11 cellular contexts compared by ENCODE assay signal in the genomic region with DNA sequence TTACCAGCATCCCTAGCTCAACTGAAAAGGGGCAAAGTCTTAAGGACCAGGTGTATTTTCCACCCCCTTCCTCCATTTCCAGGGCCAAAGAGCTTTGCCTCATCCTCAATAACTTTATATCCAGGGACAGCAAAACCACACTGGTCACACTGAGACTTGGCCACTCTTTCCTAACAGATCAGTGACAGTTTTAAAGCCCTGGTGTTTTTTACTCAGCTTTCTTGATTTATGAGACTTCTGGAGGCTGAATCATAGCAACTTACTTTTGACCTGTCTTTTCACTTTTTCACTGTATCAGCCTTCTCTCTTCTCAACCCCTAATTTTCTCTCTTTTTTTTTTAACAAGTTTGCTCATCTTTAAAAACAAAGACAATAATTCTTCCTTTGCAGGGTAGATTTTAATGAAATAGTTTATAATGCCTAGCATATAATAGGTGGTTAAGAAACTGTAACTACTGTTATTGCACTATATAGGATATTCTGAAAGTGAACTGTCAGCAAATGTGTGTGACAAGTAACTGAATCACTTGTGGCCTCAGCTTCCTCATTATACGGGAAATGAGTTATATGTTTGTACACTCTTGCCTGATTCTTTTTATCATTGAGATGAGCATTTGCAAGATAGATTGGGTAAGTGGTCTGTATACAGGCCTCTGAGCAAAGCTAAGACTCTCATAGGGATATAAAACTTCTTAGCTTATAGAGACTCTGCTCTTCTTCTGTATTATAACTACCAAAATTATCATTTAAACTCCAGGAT. TPM values are rescaled to one million over a fixed set of nuclear protein-coding genes. Genes with fewer than 3 reads are reported as not detected.
DNase-seq lines count a peak whose midpoint lies in the region; ATAC-seq and TF ChIP-seq lines count a peak whose summit lies in the region.
"Had no signal": no experiment of that assay in that cellular context is flagged by ENCODE, and none has a peak within 500 bp of the region (broad histone marks: within the 10 kb centered on the region; RNA-seq: fewer than 3 reads in every experiment).

No MANE protein-coding gene starts in this region.

- peak; percentile 50 for ATAC-seq in GM19452 (IDR thresholded peaks at IDR 0.05; ENCODE audit: unreplicated experiment)

- no peak overlapping the region for H2BK15ac ChIP-seq in mesendoderm (replicated peaks; ENCODE audit: low read depth)

- H3K79me1 ChIP-seq in mesendoderm (ENCODE audit: low read length), result no peaks in the 10 kb centered on the region

- in situ Hi-C loops in mammary epithelial cell (cut with MboI; ENCODE audit: low sequenced_read_pairs in 2 of 2), result no loop called here

- TF ChIP-seq CTCF in mammary epithelial cell (conservative IDR thresholded peaks at IDR 0.05 in 1 of 2, IDR thresholded peaks at IDR 0.05 in 1 of 2; ENCODE audit: extremely low read depth in 1 of 2, insufficient read depth in 1 of 2, low read depth in 1 of 2, low read length in 2 of 2), result no peak
- TF ChIP-seq CTCF in PC-9 (conservative IDR thresholded peaks at IDR 0.05), result no peak

- H3K9me3 ChIP-seq in mammary epithelial cell (replicated peaks; ENCODE audit: insufficient read depth, low read length) (no peaks in the 10 kb centered on the region), PC-9 (ENCODE audit: insufficient read depth, low read depth) (no peaks in the 10 kb centered on the region)

- H3K27ac ChIP-seq in mammary epithelial cell (ENCODE audit: insufficient read depth, low read depth, low read length), result no peak overlapping the region
- no peak overlapping the region for H3K27ac ChIP-seq in PC-9
- no peak overlapping the region for H3K27ac ChIP-seq in mesendoderm (ENCODE audit: low read depth, low read length)

- H3F3A ChIP-seq in PC-9 (ENCODE audit: insufficient read depth, low read depth), result no peaks in the 10 kb centered on the region

- no peak overlapping the region for H3K18ac ChIP-seq in mesendoderm (ENCODE audit: low read length)

- BruUV-seq in mammary epithelial cell (replicated peaks; lab: Mats Ljungman, UMichigan) (no TSS peak), PC-9 (replicated peaks; lab: Mats Ljungman, UMichigan) (no TSS peak)

- H4K8ac ChIP-seq in mesendoderm (ENCODE audit: low read depth, low read length), result no peak overlapping the region

- no peak overlapping the region for H2BK120ac ChIP-seq in mesendoderm (ENCODE audit: low read depth, low read length)

- no peak overlapping the region for H3K4me3 ChIP-seq in mammary epithelial cell (replicated peaks in 1 of 3; ENCODE audit: insufficient read depth in 1 of 3, low read depth in 2 of 3, low read length in 3 of 3)
- H3K4me3 ChIP-seq in PC-9, result no peak overlapping the region
- H3K4me3 ChIP-seq in mesendoderm (ENCODE audit: low read length), result no peak overlapping the region

- CTCF ChIA-PET in mammary epithelial cell (lab: Charles Lee; ENCODE audit: low non-redundant PET) (interaction anchor here (0.6 kb wide), 1 partner anchor 41 kb away, joined by 4 read pairs; no protein-coding TSS in a partner anchor), PC-9 (lab: Charles Lee) (no interaction called here)

- H3K79me2 ChIP-seq in mammary epithelial cell (ENCODE audit: insufficient read depth, low read length) (no peaks in the 10 kb centered on the region), PC-9 (ENCODE audit: low read depth) (no peaks in the 10 kb centered on the region), mesendoderm (ENCODE audit: control insufficient read depth, insufficient read depth, low read length) (no peaks in the 10 kb centered on the region)

- H2AK5ac ChIP-seq in mesendoderm (ENCODE audit: low read length), result no peak overlapping the region

- H3K4ac ChIP-seq in mesendoderm (ENCODE audit: low read depth, low read length), result no peak overlapping the region

- no peaks in the 10 kb centered on the region for H4K20me1 ChIP-seq in mammary epithelial cell (ENCODE audit: insufficient read depth, low read length)
- H4K20me1 ChIP-seq in PC-9 (ENCODE audit: insufficient read depth), result no peaks in the 10 kb centered on the region

- intact Hi-C loops in mammary epithelial cell (cut with micrococcal nuclease), result no loop called here
- intact Hi-C loops in PC-9 (cut with micrococcal nuclease; ENCODE audit: unreplicated experiment), result no loop called here

- POLR2A ChIA-PET in PC-9 (lab: Charles Lee; ENCODE audit: unreplicated experiment), result no interaction called here

- H2AFZ ChIP-seq in mammary epithelial cell (ENCODE audit: low read depth, low read length), result no peak overlapping the region
- H2AFZ ChIP-seq in PC-9, result no peak overlapping the region

- no peaks in the 10 kb centered on the region for H3K4me1 ChIP-seq in mammary epithelial cell (ENCODE audit: insufficient read depth, low read length)
- peaks cover 18% of the 10 kb centered on the region; the same call in 1 of the 2 replicates for H3K4me1 ChIP-seq in PC-9 (replicated peaks; ENCODE audit: insufficient read depth)
- H3K4me1 ChIP-seq in mesendoderm (ENCODE audit: control insufficient read depth, low read depth, low read length), result no peaks in the 10 kb centered on the region

- H2BK5ac ChIP-seq in mesendoderm (ENCODE audit: low read length), result no peak overlapping the region

- dilution Hi-C loops in mammary epithelial cell (cut with HindIII; ENCODE audit: low sequenced_read_pairs), result no loop called here

- no peaks in the 10 kb centered on the region for H3K9me2 ChIP-seq in PC-9 (ENCODE audit: insufficient read depth)

- no peak overlapping the region for H3K56ac ChIP-seq in mesendoderm (ENCODE audit: low read length)

- H3K36me3 ChIP-seq in mammary epithelial cell (ENCODE audit: insufficient read depth, low read length), result no peaks in the 10 kb centered on the region
- no peaks in the 10 kb centered on the region for H3K36me3 ChIP-seq in PC-9 (ENCODE audit: low read depth)
- no peaks in the 10 kb centered on the region for H3K36me3 ChIP-seq in mesendoderm (ENCODE audit: control insufficient read depth, insufficient read depth, low read length)

- H4K5ac ChIP-seq in mesendoderm (ENCODE audit: low read length), result no peak overlapping the region

- H3K27me3 ChIP-seq in mammary epithelial cell (ENCODE audit: insufficient read depth, low read length) (no peaks in the 10 kb centered on the region), PC-9 (ENCODE audit: insufficient read depth, low read depth) (no peaks in the 10 kb centered on the region), mesendoderm (ENCODE audit: insufficient read depth, low read length, poor library complexity) (no peaks in the 10 kb centered on the region)

- H3K23ac ChIP-seq in mesendoderm (ENCODE audit: low read length), result no peak overlapping the region

- peak; percentile 74 to 80 for DNase-seq in AML-193 (lab: John Stamatoyannopoulos, UW)
- peak; percentile 41 for DNase-seq in KG1 (lab: John Stamatoyannopoulos, UW)
- peak; percentile 6 for DNase-seq in mammary epithelial cell
- DNase-seq in stimulated activated CD4-positive, alpha-beta T cell treated with anti-CD3 and anti-CD28 coated beads, Interleukin-15, amount 100 ng/mL, for 24 hours, result no peak
- DNase-seq in PC-9, result no peak
- DNase-seq in NCI-H1436 (lab: John Stamatoyannopoulos, UW), result no peak
- no peak for DNase-seq in mesendoderm
- DNase-seq: activated CD4-positive, alpha-beta T cell treated with anti-CD3 and anti-CD28 coated beads, Interleukin-2, amount 50 U/mL, for 4 hours; H9 had no signal

- 44% methylated on average over 1 of the region's 1 CpG for WGBS in mammary epithelial cell (ENCODE audit: low coverage, missing lambda C conversion rate)
- WGBS in mesendoderm (ENCODE audit: extremely low coverage, insufficient coverage, low lambda C conversion rate), result no CpG with 5 or more reads among the region's 1 CpG

- H3K9ac ChIP-seq in mammary epithelial cell (ENCODE audit: insufficient read depth, low read length) (no peak overlapping the region), mesendoderm (ENCODE audit: low read length) (no peak overlapping the region)

- no peak overlapping the region for H3K4me2 ChIP-seq in mammary epithelial cell (ENCODE audit: insufficient read depth, low read depth, low read length)
- no peak overlapping the region for H3K4me2 ChIP-seq in PC-9
- no peak overlapping the region for H3K4me2 ChIP-seq in mesendoderm (ENCODE audit: low read length)

RNA-seq across cellular contexts. Expression of a gene that starts 19.7 kb away (rescaled TPM):
- total RNA-seq in mammary epithelial cell (not detected), PC-9 (2021) (not detected in 2 replicates)
- polyA plus RNA-seq in mammary epithelial cell, result not detected
- polyA minus RNA-seq in mammary epithelial cell, result not detected
- polyA plus RNA-seq in mesendoderm (2013, experiment 1 of 2), result 0.27 TPM
- polyA plus RNA-seq in mesendoderm (2013, experiment 2 of 2), result 0.45 TPM
- total RNA-seq: kidney epithelial cell had no signal

Comparison
In these comparisons a context has a peak if more than half of its experiments do, and no peak if none do; other contexts are left out.
1. DNase-seq: peak in AML-193 (2 of 2), KG1 (single experiment) and mammary epithelial cell (single experiment); none in stimulated activated CD4-positive, alpha-beta T cell treated with anti-CD3 and anti-CD28 coated beads, Interleukin-15, amount 100 ng/mL, for 24 hours (single experiment), PC-9 (0 of 2), NCI-H1436 (single experiment) and mesendoderm (single experiment).